ENCODE assay signal across 11 cellular contexts in genomic region chrX:131741103-131741581, GRCh38.
A peak's percentile ranks its signal among the peaks of the same experiment; 100 is the strongest.
DNase-seq lines count a peak whose midpoint lies in the region; TF ChIP-seq lines count a peak whose summit lies in the region.
"Had no signal": no experiment of that assay in that cellular context is flagged by ENCODE, and none has a peak within 500 bp of the region (broad histone marks: within the 10 kb centered on the region; RNA-seq: fewer than 3 reads in every experiment).

No MANE protein-coding gene starts in this region.

- H3K27ac ChIP-seq in MM.1S (ENCODE audit: low read length) (peak overlapping the region; percentile 69), fibroblast of lung (ENCODE audit: insufficient read depth, low read length) (no peak overlapping the region)
- H3K27ac ChIP-seq: A549 had no signal

- no peaks in the 10 kb centered on the region for H3K9me2 ChIP-seq in MM.1S (replicated peaks; ENCODE audit: insufficient read depth, low read length)

- H3K27ac Mint-ChIP-seq in activated naive CD4-positive, alpha-beta T cell treated with anti-CD3 and anti-CD28 coated beads for 36 hours: no peak overlapping the region
- H3K27ac Mint-ChIP-seq: dendritic cell treated with granulocyte-macrophage colony-stimulating factor and Interleukin-4, amounts not matched to agents 40 ng/mL and 50 ng/mL, for 4 days had no signal

- H3K36me3 ChIP-seq in MM.1S (replicated peaks; ENCODE audit: insufficient read depth, low read length): no peaks in the 10 kb centered on the region
- no peaks in the 10 kb centered on the region for H3K36me3 ChIP-seq in fibroblast of lung (ENCODE audit: control insufficient read depth, insufficient read depth, low read length)

- DNase-seq in NCI-H2081 (lab: John Stamatoyannopoulos, UW): peak; percentile 62 to 69
- DNase-seq in NCI-H2081 treated with DMSO at 0.1 percent for 48 hours (lab: John Stamatoyannopoulos, UW): no peak
- peak; percentile 85 for DNase-seq in MM.1S
- DNase-seq in fibroblast of lung (ENCODE audit: low read depth in 2 of 2): peak in 1 of 2 donors; percentile 64
- DNase-seq in stromal cell of bone marrow (ENCODE audit: low read depth): peak; percentile 46
- no peak for DNase-seq in activated naive CD4-positive, alpha-beta T cell treated with anti-CD3 and anti-CD28 coated beads for 36 hours
- no peak for DNase-seq in cortex of kidney (lab: John Stamatoyannopoulos, UW)
- no peak for DNase-seq in HUDEP-2 (lab: John Stamatoyannopoulos, UW; ENCODE audit: unreplicated experiment in 76 of 76)
- DNase-seq: SIG-M5 had no signal

- intact Hi-C loops in activated naive CD4-positive, alpha-beta T cell treated with anti-CD3 and anti-CD28 coated beads for 36 hours (cut with micrococcal nuclease): no loop called here

- H4K20me1 ChIP-seq in MM.1S (ENCODE audit: insufficient read depth, low read length) (no peaks in the 10 kb centered on the region), fibroblast of lung (ENCODE audit: control insufficient read depth, extremely low read depth, insufficient read depth, low read length) (no peaks in the 10 kb centered on the region)

- H3K4me1 ChIP-seq in MM.1S (ENCODE audit: low read length): no peaks in the 10 kb centered on the region
- H3K4me1 ChIP-seq in fibroblast of lung (ENCODE audit: control insufficient read depth, extremely low read depth, insufficient read depth, low read length): no peaks in the 10 kb centered on the region
- H3K4me1 ChIP-seq: A549 had no signal

- H3K27me3 Mint-ChIP-seq in activated naive CD4-positive, alpha-beta T cell treated with anti-CD3 and anti-CD28 coated beads for 36 hours (ENCODE audit: low read depth): no peaks in the 10 kb centered on the region
- H3K27me3 Mint-ChIP-seq: dendritic cell treated with granulocyte-macrophage colony-stimulating factor and Interleukin-4, amounts not matched to agents 40 ng/mL and 50 ng/mL, for 4 days had no signal

- H2AFZ ChIP-seq in MM.1S (ENCODE audit: low read length) (peak overlapping the region; percentile 22; the same call in 1 of the 2 replicates), fibroblast of lung (ENCODE audit: low read length) (peak overlapping the region; percentile 14)

- TF ChIP-seq CTCF in MM.1S (IDR thresholded peaks at IDR 0.05; ENCODE audit: low read length) (peak; percentile 27), fibroblast of lung (conservative IDR thresholded peaks at IDR 0.05 in 1 of 2, IDR thresholded peaks at IDR 0.05 in 1 of 2; ENCODE audit: low read depth in 1 of 2, low read length in 2 of 2) (no peak)

- no peaks in the 10 kb centered on the region for H3F3A ChIP-seq in MM.1S (ENCODE audit: insufficient read depth, low read length)

- peak overlapping the region; percentile 55 for H3K9ac ChIP-seq in MM.1S (ENCODE audit: low read length)
- no peak overlapping the region for H3K9ac ChIP-seq in fibroblast of lung (ENCODE audit: insufficient read depth, low read length)

- H3K9me3 Mint-ChIP-seq in activated naive CD4-positive, alpha-beta T cell treated with anti-CD3 and anti-CD28 coated beads for 36 hours: peaks cover 7% of the 10 kb centered on the region

- H3K36me3 Mint-ChIP-seq in activated naive CD4-positive, alpha-beta T cell treated with anti-CD3 and anti-CD28 coated beads for 36 hours (ENCODE audit: low read depth): peaks cover 41% of the 10 kb centered on the region

- H3K79me2 ChIP-seq in MM.1S (ENCODE audit: low read length) (no peaks in the 10 kb centered on the region), fibroblast of lung (ENCODE audit: control insufficient read depth, insufficient read depth, low read length) (no peaks in the 10 kb centered on the region)

- no peaks in the 10 kb centered on the region for H3K27me3 ChIP-seq in MM.1S (replicated peaks; ENCODE audit: insufficient read depth, low read length)
- H3K27me3 ChIP-seq in fibroblast of lung (ENCODE audit: control insufficient read depth, insufficient read depth, low read length): no peaks in the 10 kb centered on the region

- no peaks in the 10 kb centered on the region for H3K4me1 Mint-ChIP-seq in activated naive CD4-positive, alpha-beta T cell treated with anti-CD3 and anti-CD28 coated beads for 36 hours (ENCODE audit: low read depth)

- CTCF ChIA-PET in activated naive CD4-positive, alpha-beta T cell treated with anti-CD3 and anti-CD28 coated beads for 36 hours (lab: Charles Lee): no interaction called here

- no peaks in the 10 kb centered on the region for H3K9me3 ChIP-seq in MM.1S (replicated peaks; ENCODE audit: insufficient read depth, low read length)
- H3K9me3 ChIP-seq in fibroblast of lung (ENCODE audit: control insufficient read depth, insufficient read depth, low read depth, low read length): no peaks in the 10 kb centered on the region

- H3K4me2 ChIP-seq in MM.1S (ENCODE audit: low read depth, low read length): peak overlapping the region; percentile 51; the same call in 1 of the 2 replicates
- peak overlapping the region; percentile 78 for H3K4me2 ChIP-seq in fibroblast of lung (ENCODE audit: extremely low read depth, insufficient read depth, low read length)
- H3K4me2 ChIP-seq: A549 had no signal

- no peak overlapping the region for H3K4me3 Mint-ChIP-seq in activated naive CD4-positive, alpha-beta T cell treated with anti-CD3 and anti-CD28 coated beads for 36 hours
- H3K4me3 Mint-ChIP-seq: dendritic cell treated with granulocyte-macrophage colony-stimulating factor and Interleukin-4, amounts not matched to agents 40 ng/mL and 50 ng/mL, for 4 days had no signal

- H3K4me3 ChIP-seq in MM.1S (ENCODE audit: low read length) (peak overlapping the region; percentile 32), fibroblast of lung (replicated peaks in 1 of 4; ENCODE audit: control extremely low read depth in 1 of 4, insufficient read depth in 1 of 4, low read depth in 3 of 4, low read length in 4 of 4) (peak overlapping the region in 2 of 4 experiments; percentile 17 to 26)
- H3K4me3 ChIP-seq: A549 had no signal

Comparison
In these comparisons a context has a peak if more than half of its experiments do, and no peak if none do; other contexts are left out.
1. DNase-seq: peak in NCI-H2081 (2 of 2), MM.1S (single experiment) and stromal cell of bone marrow (single experiment); none in NCI-H2081 treated with DMSO at 0.1 percent for 48 hours (single experiment), activated naive CD4-positive, alpha-beta T cell treated with anti-CD3 and anti-CD28 coated beads for 36 hours (single experiment), cortex of kidney (single experiment) and HUDEP-2 (0 of 76).